In genomic region chrX:130118941-130119640, GRCh38 we compare ENCODE assay signal across 10 cellular contexts. TPM values are rescaled to one million over a fixed set of nuclear protein-coding genes. Genes with fewer than 3 reads are reported as not detected.
DNase-seq lines count a peak whose midpoint lies in the region; ATAC-seq, FAIRE-seq and TF ChIP-seq lines count a peak whose summit lies in the region.
"Had no signal": no experiment of that assay in that cellular context is flagged by ENCODE, and none has a peak within 500 bp of the region (broad histone marks: within the 10 kb centered on the region; RNA-seq: fewer than 3 reads in every experiment).

No MANE protein-coding gene starts in this region.

- H3K4me3 ChIP-seq in BJ (ENCODE audit: low read depth, low read length) (peak overlapping the region; percentile 25), H7 (ENCODE audit: insufficient read depth, low read depth, low read length) (no peak overlapping the region), mammary epithelial cell (replicated peaks in 1 of 3; ENCODE audit: insufficient read depth in 1 of 3, low read depth in 2 of 3, low read length in 3 of 3) (no peak overlapping the region), osteoblast (ENCODE audit: insufficient read depth, low read length) (peak overlapping the region; percentile 22), pancreas (no peak overlapping the region)

- no peaks in the 10 kb centered on the region for H4K20me1 ChIP-seq in mammary epithelial cell (ENCODE audit: insufficient read depth, low read length)
- peaks cover 9% of the 10 kb centered on the region for H4K20me1 ChIP-seq in osteoblast (ENCODE audit: insufficient read depth, low read length)

- POLR2A ChIA-PET in BJ (lab: Charles Lee) = no interaction called here

- ATAC-seq in HG03135 (IDR thresholded peaks at IDR 0.05; ENCODE audit: unreplicated experiment) (no peak), GM18502 (IDR thresholded peaks at IDR 0.05; ENCODE audit: poor library complexity, unreplicated experiment) (no peak), HG03520 (IDR thresholded peaks at IDR 0.05; ENCODE audit: unreplicated experiment) (no peak), pancreas (no peak)

- DNase-seq in BJ (ENCODE audit: low read depth) (no peak), H7 (peak; percentile 47), mammary epithelial cell (peak; percentile 21), osteoblast (ENCODE audit: insufficient read length, low spot score, missing footprints) (peak; percentile 92), pancreas (no peak)
- DNase-seq: activated naive CD4-positive, alpha-beta T cell treated with anti-CD3 and anti-CD28 coated beads, Interleukin-2, amount 50 U/mL, for 16 hours; NCI-H1417 treated with DMSO at 0.1 percent for 48 hours had no signal

- H3K9ac ChIP-seq in mammary epithelial cell (ENCODE audit: insufficient read depth, low read length) = no peak overlapping the region

- intact Hi-C loops in mammary epithelial cell (cut with micrococcal nuclease) (no loop called here), pancreas (cut with DNase I) (no loop called here)

- no peak overlapping the region for H3K27ac ChIP-seq in mammary epithelial cell (ENCODE audit: insufficient read depth, low read depth, low read length)
- H3K27ac ChIP-seq in osteoblast (ENCODE audit: low read depth, low read length) = peak overlapping the region; percentile 58
- no peak overlapping the region for H3K27ac ChIP-seq in pancreas

- in situ Hi-C loops in mammary epithelial cell (cut with MboI; ENCODE audit: low sequenced_read_pairs in 2 of 2) = no loop called here

- no TSS peak for BruUV-seq in mammary epithelial cell (replicated peaks; lab: Mats Ljungman, UMichigan)

- TF ChIP-seq CTCF in BJ (IDR thresholded peaks at IDR 0.05; ENCODE audit: insufficient read depth, low read depth, low read length) (no peak), mammary epithelial cell (conservative IDR thresholded peaks at IDR 0.05 in 1 of 2, IDR thresholded peaks at IDR 0.05 in 1 of 2; ENCODE audit: extremely low read depth in 1 of 2, insufficient read depth in 1 of 2, low read depth in 1 of 2, low read length in 2 of 2) (no peak), osteoblast (IDR thresholded peaks at IDR 0.05; ENCODE audit: extremely low read depth, low read depth, low read length) (no peak), pancreas (IDR thresholded peaks at IDR 0.05) (no peak)

- H3K9me3 ChIP-seq in mammary epithelial cell (replicated peaks; ENCODE audit: insufficient read depth, low read length) (no peaks in the 10 kb centered on the region), osteoblast (ENCODE audit: low read depth, low read length) (no peaks in the 10 kb centered on the region), pancreas (no peaks in the 10 kb centered on the region)

- H3K27me3 ChIP-seq in BJ (ENCODE audit: control insufficient read depth, insufficient read depth, low read length) (no peaks in the 10 kb centered on the region), H7 (ENCODE audit: control insufficient read depth, insufficient read depth, low read length) (peaks cover 18% of the 10 kb centered on the region), mammary epithelial cell (ENCODE audit: insufficient read depth, low read length) (no peaks in the 10 kb centered on the region), osteoblast (ENCODE audit: insufficient read depth, low read length) (no peaks in the 10 kb centered on the region), pancreas (no peaks in the 10 kb centered on the region)

- H3K36me3 ChIP-seq in BJ (ENCODE audit: control insufficient read depth, insufficient read depth, low read length) = no peaks in the 10 kb centered on the region
- no peaks in the 10 kb centered on the region for H3K36me3 ChIP-seq in H7 (replicated peaks; ENCODE audit: control insufficient read depth, insufficient read depth, low read length)
- no peaks in the 10 kb centered on the region for H3K36me3 ChIP-seq in mammary epithelial cell (ENCODE audit: insufficient read depth, low read length)
- no peaks in the 10 kb centered on the region for H3K36me3 ChIP-seq in osteoblast (ENCODE audit: insufficient read depth, low read length)
- H3K36me3 ChIP-seq in pancreas = no peaks in the 10 kb centered on the region

- WGBS in mammary epithelial cell (ENCODE audit: low coverage, missing lambda C conversion rate) = 57% methylated on average over 16 of the region's 20 CpGs
- 54 to 65% methylated on average over 20 of the region's 20 CpGs for WGBS in pancreas, 2 donors

- dilution Hi-C loops in mammary epithelial cell (cut with HindIII; ENCODE audit: low sequenced_read_pairs) = no loop called here

- CTCF ChIA-PET in BJ (lab: Yijun Ruan, JAX) (interaction anchor here (0.5 to 3.6 kb wide), 12 partner anchors 8 to 61 kb away, joined by 3 to 13 read pairs (median 3); partner anchors contain the start of gene AIFM1), mammary epithelial cell (lab: Charles Lee; ENCODE audit: low non-redundant PET) (no interaction called here)

- H3K4me1 ChIP-seq in mammary epithelial cell (ENCODE audit: insufficient read depth, low read length) (peaks cover 24% of the 10 kb centered on the region), osteoblast (ENCODE audit: insufficient read depth, low read length) (peaks cover 15% of the 10 kb centered on the region), pancreas (no peaks in the 10 kb centered on the region)

- no peak overlapping the region for H3K4me2 ChIP-seq in mammary epithelial cell (ENCODE audit: insufficient read depth, low read depth, low read length)
- H3K4me2 ChIP-seq in osteoblast (ENCODE audit: insufficient read depth, low read length) = peak overlapping the region; percentile 56

- H2AFZ ChIP-seq in mammary epithelial cell (ENCODE audit: low read depth, low read length) (no peak overlapping the region), osteoblast (ENCODE audit: low read length) (no peak overlapping the region)

- H3K79me2 ChIP-seq in mammary epithelial cell (ENCODE audit: insufficient read depth, low read length) = no peaks in the 10 kb centered on the region
- no peaks in the 10 kb centered on the region for H3K79me2 ChIP-seq in osteoblast (ENCODE audit: insufficient read depth, low read length)

- FAIRE-seq in pancreas (lab: Jason Lieb, UNC) = no peak

RNA-seq across cellular contexts. Expression of gene ELF4, which starts 8.8 kb away (rescaled TPM):
- polyA plus RNA-seq in BJ (2011; rRNA removed) = 22.6 and 31.1 TPM in 2 replicates
- 38.5 and 39.9 TPM in 2 replicates for polyA minus RNA-seq in BJ (2011; rRNA and poly(A)+ RNA removed)
- total RNA-seq in H7 (2014; rRNA removed; shearing (Covaris generic)) = 3.7 and 4.3 TPM in 2 replicates
- total RNA-seq in mammary epithelial cell = 10 to 100 TPM; 12.3 to 26.3 TPM
- polyA plus RNA-seq in mammary epithelial cell = 21.6 TPM
- 67.5 TPM for polyA minus RNA-seq in mammary epithelial cell
- 24.8 and 25.0 TPM in 2 replicates for total RNA-seq in osteoblast
- total RNA-seq in pancreas = 1 to 10 TPM; 1.4 to 4.6 (median 2.0) TPM
- 1 to 10 TPM; 1.1 to 2.0 TPM for polyA plus RNA-seq in pancreas

RNA-seq across cellular contexts. Expression of gene AIFM1, which starts 46.5 kb away (rescaled TPM):
- polyA plus RNA-seq in BJ (2011; rRNA removed) (23.2 and 27.8 TPM in 2 replicates), mammary epithelial cell (41.2 TPM), pancreas (10 to 100 TPM; 12.5 to 19.6 TPM)
- 9.8 and 13.2 TPM in 2 replicates for polyA minus RNA-seq in BJ (2011; rRNA and poly(A)+ RNA removed)
- total RNA-seq in H7 (2014; rRNA removed; shearing (Covaris generic)) = 59.4 and 65.7 TPM in 2 replicates
- total RNA-seq in mammary epithelial cell (10 to 100 TPM; 10.2 to 35.7 TPM), osteoblast (13.8 and 15.2 TPM in 2 replicates), pancreas (10 to 100 TPM; 12.1 to 19.7 (median 15.3) TPM)
- polyA minus RNA-seq in mammary epithelial cell = 17.4 TPM

RNA-seq across cellular contexts. Expression of gene RAB33A, which starts 52.7 kb away (rescaled TPM):
- polyA plus RNA-seq in BJ (2011; rRNA removed) (4.6 and 5.1 TPM in 2 replicates), mammary epithelial cell (0.24 TPM), pancreas (under 1 TPM; 0.23 to 0.38 TPM)
- polyA minus RNA-seq in BJ (2011; rRNA and poly(A)+ RNA removed) = 2.1 and 2.2 TPM in 2 replicates
- total RNA-seq in H7 (2014; rRNA removed; shearing (Covaris generic)) = 0.81 TPM in 1 of 2 replicates, not detected in the other
- total RNA-seq in mammary epithelial cell (not detected), osteoblast (6.2 and 8.0 TPM in 2 replicates), pancreas (under 1 TPM in 1 of 6 donors, not detected in 5; 0.17 TPM)
- not detected for polyA minus RNA-seq in mammary epithelial cell

Comparison
In these comparisons a context has a peak if more than half of its experiments do, and no peak if none do; other contexts are left out.
1. DNase-seq: peak in H7 (single experiment), mammary epithelial cell (single experiment) and osteoblast (single experiment); none in BJ (single experiment) and pancreas (0 of 6).
2. H3K4me3 ChIP-seq: peak in BJ (single experiment) and osteoblast (single experiment); none in H7 (single experiment), mammary epithelial cell (0 of 3) and pancreas (0 of 4).